Comparison of ENCODE assay signal across 18 cellular contexts in the genomic region with DNA sequence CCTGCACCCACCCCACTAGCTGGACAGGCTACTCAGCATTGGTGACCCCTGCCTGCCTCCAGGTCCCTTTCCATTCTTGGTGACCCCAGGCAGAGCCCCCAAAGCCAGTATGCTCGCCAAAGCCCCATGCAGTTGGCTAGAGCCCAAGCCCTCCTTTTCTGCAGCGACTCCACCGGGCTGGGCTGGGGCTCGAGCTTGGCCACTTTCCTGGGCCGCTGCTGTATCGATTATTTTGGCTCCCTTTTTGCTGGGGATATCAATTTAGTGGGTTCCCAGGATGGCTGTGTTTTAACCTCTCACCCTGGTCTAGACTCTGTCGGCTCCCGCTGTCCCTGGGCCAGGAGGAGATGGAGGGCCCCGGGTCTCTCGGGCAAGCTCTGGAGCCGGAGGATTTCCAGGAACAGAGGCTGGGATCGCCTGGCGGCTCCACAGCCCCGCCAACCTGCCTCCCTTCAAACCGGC.
"Had no signal": no experiment of that assay in that cellular context is flagged by ENCODE, and none has a peak within 500 bp of the region (broad histone marks: within the 10 kb centered on the region; RNA-seq: fewer than 3 reads in every experiment).

No MANE protein-coding gene starts in this region.

- H3K27me3 ChIP-seq: brain microvascular endothelial cell, gastrocnemius medialis, heart left ventricle, right atrium auricular region, upper lobe of right lung had no signal

- H3K27ac ChIP-seq: brain microvascular endothelial cell, gastrocnemius medialis, heart left ventricle, right atrium auricular region, upper lobe of right lung had no signal

- ATAC-seq: activated CD8-positive, alpha-beta T cell treated with anti-CD3 and anti-CD28 coated beads for 36 hours; activated T-cell treated with anti-CD3 and anti-CD28 coated beads, Interleukin-2, amount 50 U/mL, for 72 hours; gastrocnemius medialis; heart left ventricle; stimulated activated naive CD8-positive, alpha-beta T cell treated with anti-CD3 and anti-CD28 coated beads, Interleukin-15, amount 100 ng/mL, for 72 hours; T-helper 17 cell; upper lobe of right lung had no signal

- H3K36me3 ChIP-seq: brain microvascular endothelial cell, gastrocnemius medialis, heart left ventricle, right atrium auricular region, upper lobe of right lung had no signal

- H3K27ac Mint-ChIP-seq: activated CD8-positive, alpha-beta T cell treated with anti-CD3 and anti-CD28 coated beads for 36 hours; activated naive CD8-positive, alpha-beta T cell; endodermal cell; progenitor cell of endocrine pancreas; stimulated activated naive CD8-positive, alpha-beta T cell treated with anti-CD3 and anti-CD28 coated beads, Interleukin-15, amount 100 ng/mL, for 72 hours; T-helper 17 cell had no signal

- H3K27me3 Mint-ChIP-seq: activated CD8-positive, alpha-beta T cell treated with anti-CD3 and anti-CD28 coated beads for 36 hours had no signal

- H3K36me3 Mint-ChIP-seq: activated naive CD8-positive, alpha-beta T cell; immature natural killer cell; naive B cell had no signal

- DNase-seq: activated CD4-positive, alpha-beta T cell treated with anti-CD3 and anti-CD28 coated beads for 4 hours; activated CD8-positive, alpha-beta T cell treated with anti-CD3 and anti-CD28 coated beads for 36 hours; activated gamma-delta T cell; activated T-cell treated with anti-CD3 and anti-CD28 coated beads, Interleukin-2, amount 50 U/mL, for 72 hours; amniotic stem cell; brain microvascular endothelial cell; endodermal cell; gastrocnemius medialis; immature natural killer cell; naive B cell; nucleus accumbens; stimulated activated naive CD8-positive, alpha-beta T cell treated with anti-CD3 and anti-CD28 coated beads, Interleukin-15, amount 100 ng/mL, for 72 hours; T-helper 17 cell; upper lobe of right lung had no signal

- H3K9me3 Mint-ChIP-seq: activated CD8-positive, alpha-beta T cell treated with anti-CD3 and anti-CD28 coated beads for 36 hours; activated T-cell treated with anti-CD3 and anti-CD28 coated beads, Interleukin-2, amount 50 U/mL, for 72 hours; endodermal cell; immature natural killer cell; naive B cell; stimulated activated naive CD8-positive, alpha-beta T cell treated with anti-CD3 and anti-CD28 coated beads, Interleukin-15, amount 100 ng/mL, for 72 hours had no signal

- H3K4me1 ChIP-seq: gastrocnemius medialis had no signal

- H3K4me3 Mint-ChIP-seq: activated CD8-positive, alpha-beta T cell treated with anti-CD3 and anti-CD28 coated beads for 36 hours; activated naive CD8-positive, alpha-beta T cell; activated T-cell treated with anti-CD3 and anti-CD28 coated beads, Interleukin-2, amount 50 U/mL, for 72 hours; endodermal cell; immature natural killer cell; naive B cell; stimulated activated naive CD8-positive, alpha-beta T cell treated with anti-CD3 and anti-CD28 coated beads, Interleukin-15, amount 100 ng/mL, for 72 hours; T-helper 17 cell had no signal

- H3K4me3 ChIP-seq: gastrocnemius medialis, heart left ventricle, right atrium auricular region, upper lobe of right lung had no signal

- H3K9me3 ChIP-seq: gastrocnemius medialis, heart left ventricle, right atrium auricular region, upper lobe of right lung had no signal
